Comparison of ENCODE assay signal across 18 cellular contexts in the genomic region with DNA sequence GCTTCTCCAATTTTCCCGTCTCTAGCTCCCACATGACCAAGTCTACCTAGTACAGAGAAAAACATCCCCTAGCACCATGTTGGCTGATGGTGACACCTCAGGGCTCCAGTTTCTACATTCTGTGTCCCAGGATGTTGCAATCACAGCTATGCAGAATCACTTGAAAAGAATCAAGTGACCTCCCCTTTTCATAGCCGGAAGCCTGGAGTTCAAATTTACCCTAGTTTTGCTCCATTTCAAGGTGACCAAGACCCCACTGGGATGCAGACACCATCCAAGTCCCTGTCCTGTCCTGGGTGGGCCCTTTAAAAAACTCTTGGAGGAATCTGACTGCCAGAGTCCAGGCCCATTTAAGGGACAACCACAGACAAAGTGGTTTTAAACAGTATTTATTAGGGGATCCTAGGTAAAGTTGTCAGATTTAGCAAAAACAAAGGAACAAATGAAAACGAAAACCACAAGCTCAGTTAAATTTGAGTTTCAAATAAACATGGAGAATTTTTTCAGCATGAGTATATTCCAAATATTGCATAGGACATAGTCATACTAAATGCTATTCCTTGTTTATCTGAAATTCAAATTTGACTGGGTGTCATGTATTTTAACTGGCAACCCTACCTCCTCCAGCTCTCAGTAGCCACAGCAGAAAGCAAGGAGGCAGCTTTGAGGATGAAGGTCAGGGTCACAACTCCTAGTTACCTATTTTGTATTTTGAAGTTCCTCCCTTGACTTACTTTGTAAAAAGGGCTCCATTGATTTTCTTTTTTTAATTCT. TPM values are rescaled to one million over a fixed set of nuclear protein-coding genes. Genes with fewer than 3 reads are reported as not detected.
A peak's percentile ranks its signal among the peaks of the same experiment; 100 is the strongest.
DNase-seq lines count a peak whose midpoint lies in the region; TF ChIP-seq lines count a peak whose summit lies in the region.
"Had no signal": no experiment of that assay in that cellular context is flagged by ENCODE, and none has a peak within 500 bp of the region (broad histone marks: within the 10 kb centered on the region; RNA-seq: fewer than 3 reads in every experiment).

No MANE protein-coding gene starts in this region.

- intact Hi-C loops in uterus (cut with DNase I; ENCODE audit: low total_unique reads) = no loop called here

- no peaks in the 10 kb centered on the region for H3K9me3 ChIP-seq in uterus
- H3K9me3 ChIP-seq: esophagus squamous epithelium, neutrophil, thyroid gland had no signal

- no peaks in the 10 kb centered on the region for H3K36me3 ChIP-seq in uterus
- H3K36me3 ChIP-seq: thyroid gland had no signal

- H3K4me3 ChIP-seq in cardiac fibroblast (replicated peaks in 1 of 2; ENCODE audit: low read depth in 2 of 2, low read length in 2 of 2) (no peak overlapping the region), uterus (no peak overlapping the region)
- H3K4me3 ChIP-seq: esophagus squamous epithelium, sigmoid colon, thyroid gland had no signal

- peak; percentile 67 for DNase-seq in AG08395 (ENCODE audit: low spot score)
- DNase-seq in HS-27A (ENCODE audit: low read depth) = peak; percentile 27
- peak; percentile 36 to 80 for DNase-seq in cardiac fibroblast (ENCODE audit: low read depth in 2 of 2)
- peak; percentile 6 for DNase-seq in mesenteric fat pad (ENCODE audit: low spot score)
- DNase-seq in central memory CD4-positive, alpha-beta T cell = no peak
- DNase-seq in NCI-H2196 (lab: John Stamatoyannopoulos, UW; ENCODE audit: unreplicated experiment) = no peak
- no peak for DNase-seq in uterus
- DNase-seq in GM19238 (ENCODE audit: insufficient read length, low spot score) = no peak
- DNase-seq: activated CD4-positive, alpha-beta memory T cell treated with anti-CD3 and anti-CD28 coated beads for 36 hours; activated naive CD8-positive, alpha-beta T cell treated with anti-CD3 and anti-CD28 coated beads, Interleukin-2, amount 50 U/mL, for 24 hours; activated T-cell treated with anti-CD3 and anti-CD28 coated beads, Interleukin-2, amount 50 U/mL, for 48 hours; esophagus squamous epithelium; NCI-H1417 treated with DMSO at 0.1 percent for 48 hours; sigmoid colon; SK-N-SH; stimulated activated CD4-positive, alpha-beta T cell treated with anti-CD3 and anti-CD28 coated beads, Interleukin-4, amount 100 ng/mL, for 1 hour; thyroid gland had no signal

- TF ChIP-seq CTCF in cardiac fibroblast (IDR thresholded peaks at IDR 0.05; ENCODE audit: low read depth, low read length) = no peak
- no peak for TF ChIP-seq CTCF in uterus (IDR thresholded peaks at IDR 0.05)

- H3K4me1 ChIP-seq in uterus = no peaks in the 10 kb centered on the region
- H3K4me1 ChIP-seq: esophagus squamous epithelium had no signal

- H3K27me3 ChIP-seq in uterus = no peaks in the 10 kb centered on the region
- H3K27me3 ChIP-seq: esophagus squamous epithelium, neutrophil, sigmoid colon, thyroid gland had no signal

- no peak for TF ChIP-seq POLR2A in uterus (IDR thresholded peaks at IDR 0.05)

- no peak overlapping the region for H3K27ac ChIP-seq in uterus
- H3K27ac ChIP-seq: esophagus squamous epithelium, neutrophil, sigmoid colon, thyroid gland had no signal

RNA-seq across cellular contexts. Expression of a gene that starts 52.4 kb away (rescaled TPM):
- 2.5 TPM for total RNA-seq in mesenteric fat pad
- total RNA-seq in uterus = 1 to 10 TPM in 3 of 4 donors, under 1 TPM in 1; 0.51 to 5.3 (median 3.1) TPM

Comparison
In these comparisons a context has a peak if more than half of its experiments do, and no peak if none do; other contexts are left out.
1. DNase-seq: peak in AG08395 (single experiment), HS-27A (single experiment), cardiac fibroblast (2 of 2) and mesenteric fat pad (single experiment); none in central memory CD4-positive, alpha-beta T cell (single experiment), NCI-H2196 (single experiment), uterus (0 of 2) and GM19238 (single experiment).